Comparison of ENCODE assay signal across 8 cellular contexts in the genomic region with DNA sequence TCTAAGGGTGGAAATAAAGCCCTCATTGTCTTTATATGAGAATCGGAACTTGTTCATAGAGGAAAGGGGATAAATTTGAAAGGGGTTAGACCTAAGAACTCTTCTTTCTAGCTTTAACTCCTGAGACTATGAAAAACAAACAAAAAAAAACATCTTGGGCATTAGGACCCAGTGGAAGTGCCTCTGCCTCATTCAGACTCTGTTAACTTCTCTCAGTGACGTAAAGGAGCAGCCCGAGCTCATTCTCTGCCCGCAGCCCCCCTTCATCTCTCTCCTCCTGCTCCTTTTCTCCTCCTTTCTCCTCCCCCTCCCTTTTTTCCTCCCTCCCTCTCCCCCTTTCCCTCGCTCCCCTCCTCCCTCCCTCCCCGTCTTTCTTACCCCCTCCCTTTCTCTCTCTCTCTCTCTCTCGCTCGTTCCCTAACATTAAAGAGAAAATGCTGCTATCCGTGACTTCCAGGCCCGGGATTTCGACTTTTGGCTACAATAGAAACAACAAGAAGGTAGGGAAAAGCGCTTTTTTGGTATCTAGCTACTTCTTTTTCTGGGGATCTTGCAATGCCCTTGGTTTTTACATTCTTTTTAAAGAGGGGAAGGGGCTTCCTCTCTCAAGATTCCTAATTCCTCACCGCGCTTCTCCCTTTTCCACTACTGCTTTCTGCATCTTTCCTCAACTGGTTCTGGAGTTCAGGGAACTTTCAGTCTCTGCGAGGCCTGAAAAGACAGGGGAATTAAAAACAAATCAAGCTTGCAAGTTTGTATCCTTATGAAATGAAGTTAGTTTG. TPM values are rescaled to one million over a fixed set of nuclear protein-coding genes. Genes with fewer than 3 reads are reported as not detected.
A peak's percentile ranks its signal among the peaks of the same experiment; 100 is the strongest.
DNase-seq lines count a peak whose midpoint lies in the region; ATAC-seq and TF ChIP-seq lines count a peak whose summit lies in the region.

A gene with protein sequence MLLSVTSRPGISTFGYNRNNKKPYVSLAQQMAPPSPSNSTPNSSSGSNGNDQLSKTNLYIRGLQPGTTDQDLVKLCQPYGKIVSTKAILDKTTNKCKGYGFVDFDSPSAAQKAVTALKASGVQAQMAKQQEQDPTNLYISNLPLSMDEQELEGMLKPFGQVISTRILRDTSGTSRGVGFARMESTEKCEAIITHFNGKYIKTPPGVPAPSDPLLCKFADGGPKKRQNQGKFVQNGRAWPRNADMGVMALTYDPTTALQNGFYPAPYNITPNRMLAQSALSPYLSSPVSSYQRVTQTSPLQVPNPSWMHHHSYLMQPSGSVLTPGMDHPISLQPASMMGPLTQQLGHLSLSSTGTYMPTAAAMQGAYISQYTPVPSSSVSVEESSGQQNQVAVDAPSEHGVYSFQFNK (plus strand): TSS at position 231 of the 782 bp plus-strand sequence. CDS start 204 bp downstream, at position 435.

- peak within 1 kb of the TSS; percentile 77 to 99 (median 92) for H3K27ac Mint-ChIP-seq in naive thymus-derived CD8-positive, alpha-beta T cell

- 1 to 3% methylated on average over 15 of the region's 15 CpGs for WGBS in thyroid gland, 2 donors

- ATAC-seq in naive thymus-derived CD8-positive, alpha-beta T cell, result peak; percentile 96 to 98
- ATAC-seq in HG03460 (IDR thresholded peaks at IDR 0.05; ENCODE audit: unreplicated experiment), result no peak

- no peaks in the 10 kb centered on the region for H3K9me3 ChIP-seq in thyroid gland

- TF ChIP-seq CTCF in foreskin fibroblast (IDR thresholded peaks at IDR 0.05; ENCODE audit: low read depth, low read length) (no peak), thyroid gland (IDR thresholded peaks at IDR 0.05) (no peak)

- peak within 1 kb of the TSS; percentile 86 to 96 (median 93) for H3K27ac ChIP-seq in thyroid gland

- no peaks in the 10 kb centered on the region for H3K27me3 Mint-ChIP-seq in naive thymus-derived CD8-positive, alpha-beta T cell

- H3K27me3 ChIP-seq in thyroid gland, result no peaks in the 10 kb centered on the region

- peak within 1 kb of the TSS; percentile 84 to 98 (median 88) for H3K4me3 Mint-ChIP-seq in naive thymus-derived CD8-positive, alpha-beta T cell

- DNase-seq in ELR (ENCODE audit: low read depth) (peak; percentile 96), RKO (ENCODE audit: low spot score) (peak; percentile 92), foreskin fibroblast (peak; percentile 89 to 94), thyroid gland (peak; percentile 89 to 92)
- DNase-seq in activated naive CD4-positive, alpha-beta T cell treated with anti-CD3 and anti-CD28 coated beads, Interleukin-2, amount 50 U/mL, for 16 hours, result peak; percentile 34
- peak; percentile 22 to 73 (median 52) for DNase-seq in naive thymus-derived CD8-positive, alpha-beta T cell

- peak in 1 of 2 donors; percentile 46 for TF ChIP-seq POLR2A in thyroid gland (IDR thresholded peaks at IDR 0.05)

- H3K4me3 ChIP-seq in foreskin fibroblast (ENCODE audit: low read depth in 1 of 2, low read length in 2 of 2) (peak within 1 kb of the TSS; percentile 91), thyroid gland (replicated peaks in 1 of 3) (peak within 1 kb of the TSS; percentile 13 to 61 (median 48))

- H3K36me3 ChIP-seq in thyroid gland, result no peaks in the 10 kb centered on the region

- intact Hi-C loops in thyroid gland (cut with DNase I), result no loop called here

- no peaks in the 10 kb centered on the region for H3K9me3 Mint-ChIP-seq in naive thymus-derived CD8-positive, alpha-beta T cell

- 0 out of 2 replicates have a peak, but pooled peaks have one; percentile 15 for TF ChIP-seq RAD21 in Ishikawa (IDR thresholded peaks at IDR 0.05; ENCODE audit: low read depth)

- H3K4me1 ChIP-seq in thyroid gland, result peaks cover 50 to 66% of the 10 kb centered on the region in 2 donors

- peaks cover 19 to 44% (median 35%) of the 10 kb centered on the region in 4 donors for H3K4me1 Mint-ChIP-seq in naive thymus-derived CD8-positive, alpha-beta T cell

- H3K36me3 Mint-ChIP-seq in naive thymus-derived CD8-positive, alpha-beta T cell, result no peaks in the 10 kb centered on the region

- TF ChIP-seq EP300 in Ishikawa (IDR thresholded peaks at IDR 0.05; ENCODE audit: borderline replicate concordance), result no peak

- POLR2A ChIA-PET in naive thymus-derived CD8-positive, alpha-beta T cell (lab: Charles Lee), result interaction anchor here (0.6 to 3.0 kb wide), 10 partner anchors 9 to 770 kb away, joined by 3 to 28 read pairs (median 6); a partner anchor contains a TSS

TF ChIP-seq in Ishikawa, 13 proteins besides CTCF, POLR2A, EP300 and RAD21:
- TF ChIP-seq, protein P1, sequence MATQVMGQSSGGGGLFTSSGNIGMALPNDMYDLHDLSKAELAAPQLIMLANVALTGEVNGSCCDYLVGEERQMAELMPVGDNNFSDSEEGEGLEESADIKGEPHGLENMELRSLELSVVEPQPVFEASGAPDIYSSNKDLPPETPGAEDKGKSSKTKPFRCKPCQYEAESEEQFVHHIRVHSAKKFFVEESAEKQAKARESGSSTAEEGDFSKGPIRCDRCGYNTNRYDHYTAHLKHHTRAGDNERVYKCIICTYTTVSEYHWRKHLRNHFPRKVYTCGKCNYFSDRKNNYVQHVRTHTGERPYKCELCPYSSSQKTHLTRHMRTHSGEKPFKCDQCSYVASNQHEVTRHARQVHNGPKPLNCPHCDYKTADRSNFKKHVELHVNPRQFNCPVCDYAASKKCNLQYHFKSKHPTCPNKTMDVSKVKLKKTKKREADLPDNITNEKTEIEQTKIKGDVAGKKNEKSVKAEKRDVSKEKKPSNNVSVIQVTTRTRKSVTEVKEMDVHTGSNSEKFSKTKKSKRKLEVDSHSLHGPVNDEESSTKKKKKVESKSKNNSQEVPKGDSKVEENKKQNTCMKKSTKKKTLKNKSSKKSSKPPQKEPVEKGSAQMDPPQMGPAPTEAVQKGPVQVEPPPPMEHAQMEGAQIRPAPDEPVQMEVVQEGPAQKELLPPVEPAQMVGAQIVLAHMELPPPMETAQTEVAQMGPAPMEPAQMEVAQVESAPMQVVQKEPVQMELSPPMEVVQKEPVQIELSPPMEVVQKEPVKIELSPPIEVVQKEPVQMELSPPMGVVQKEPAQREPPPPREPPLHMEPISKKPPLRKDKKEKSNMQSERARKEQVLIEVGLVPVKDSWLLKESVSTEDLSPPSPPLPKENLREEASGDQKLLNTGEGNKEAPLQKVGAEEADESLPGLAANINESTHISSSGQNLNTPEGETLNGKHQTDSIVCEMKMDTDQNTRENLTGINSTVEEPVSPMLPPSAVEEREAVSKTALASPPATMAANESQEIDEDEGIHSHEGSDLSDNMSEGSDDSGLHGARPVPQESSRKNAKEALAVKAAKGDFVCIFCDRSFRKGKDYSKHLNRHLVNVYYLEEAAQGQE (IDR thresholded peaks at IDR 0.05; ENCODE audit: low read depth), result no peak
- TF ChIP-seq, protein P2, sequence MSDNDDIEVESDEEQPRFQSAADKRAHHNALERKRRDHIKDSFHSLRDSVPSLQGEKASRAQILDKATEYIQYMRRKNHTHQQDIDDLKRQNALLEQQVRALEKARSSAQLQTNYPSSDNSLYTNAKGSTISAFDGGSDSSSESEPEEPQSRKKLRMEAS (IDR thresholded peaks at IDR 0.05), result 0 out of 2 replicates have a peak, but pooled peaks have one; percentile 22
- TF ChIP-seq CREB1 (IDR thresholded peaks at IDR 0.05; ENCODE audit: low read depth), result peak; percentile 82
- peak; percentile 66 for TF ChIP-seq TCF12 (IDR thresholded peaks at IDR 0.05; ENCODE audit: low read depth)
- 0 out of 2 replicates have a peak, but pooled peaks have one; percentile 25 for TF ChIP-seq ZBTB7A (IDR thresholded peaks at IDR 0.05; ENCODE audit: low read depth)
- TF ChIP-seq, protein P3, sequence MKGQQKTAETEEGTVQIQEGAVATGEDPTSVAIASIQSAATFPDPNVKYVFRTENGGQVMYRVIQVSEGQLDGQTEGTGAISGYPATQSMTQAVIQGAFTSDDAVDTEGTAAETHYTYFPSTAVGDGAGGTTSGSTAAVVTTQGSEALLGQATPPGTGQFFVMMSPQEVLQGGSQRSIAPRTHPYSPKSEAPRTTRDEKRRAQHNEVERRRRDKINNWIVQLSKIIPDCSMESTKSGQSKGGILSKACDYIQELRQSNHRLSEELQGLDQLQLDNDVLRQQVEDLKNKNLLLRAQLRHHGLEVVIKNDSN (IDR thresholded peaks at IDR 0.05), result no peak
- TF ChIP-seq FOXM1 (IDR thresholded peaks at IDR 0.05; ENCODE audit: borderline replicate concordance, low read depth), result no peak; the same call in 1 of the 2 replicates
- TF ChIP-seq EGR1 (IDR thresholded peaks at IDR 0.05), result no peak
- TF ChIP-seq TAF1 (IDR thresholded peaks at IDR 0.05; ENCODE audit: low read depth), result no peak
- TF ChIP-seq CEBPB (IDR thresholded peaks at IDR 0.05), result no peak
- peak; percentile 67 for TF ChIP-seq TEAD4 (IDR thresholded peaks at IDR 0.05)
- no peak for TF ChIP-seq YY1 (IDR thresholded peaks at IDR 0.05; ENCODE audit: low read depth)
- TF ChIP-seq NFIC (IDR thresholded peaks at IDR 0.05), result 0 out of 2 replicates have a peak, but pooled peaks have one; percentile 31

RNA-seq across cellular contexts. Expression of the gene that starts here (rescaled TPM):
- total RNA-seq in naive thymus-derived CD8-positive, alpha-beta T cell, result 1 to 10 TPM; 4.1 to 4.7 TPM
- polyA plus RNA-seq in naive thymus-derived CD8-positive, alpha-beta T cell, result 1 to 10 TPM; 1.2 to 6.2 (median 2.2) TPM
- 10 to 100 TPM; 39.8 to 58.3 (median 50.2) TPM for total RNA-seq in thyroid gland

Comparison
In these comparisons a context has a peak if more than half of its experiments do, and no peak if none do; other contexts are left out.
1. RNA of the gene that starts here (total RNA-seq): 39.8 to 58.3 TPM in thyroid gland; 4.1 to 4.7 TPM in naive thymus-derived CD8-positive, alpha-beta T cell; every median in the first group is over 4 times any median in the second.
2. DNase-seq: peak in every context shown above with its lines; median percentile 96 in ELR; 92 in RKO; 92 in foreskin fibroblast; 90 in thyroid gland; 52 in naive thymus-derived CD8-positive, alpha-beta T cell; 34 in activated naive CD4-positive, alpha-beta T cell treated with anti-CD3 and anti-CD28 coated beads, Interleukin-2, amount 50 U/mL, for 16 hours.